9 cellular contexts compared by ENCODE assay signal in the genomic region with DNA sequence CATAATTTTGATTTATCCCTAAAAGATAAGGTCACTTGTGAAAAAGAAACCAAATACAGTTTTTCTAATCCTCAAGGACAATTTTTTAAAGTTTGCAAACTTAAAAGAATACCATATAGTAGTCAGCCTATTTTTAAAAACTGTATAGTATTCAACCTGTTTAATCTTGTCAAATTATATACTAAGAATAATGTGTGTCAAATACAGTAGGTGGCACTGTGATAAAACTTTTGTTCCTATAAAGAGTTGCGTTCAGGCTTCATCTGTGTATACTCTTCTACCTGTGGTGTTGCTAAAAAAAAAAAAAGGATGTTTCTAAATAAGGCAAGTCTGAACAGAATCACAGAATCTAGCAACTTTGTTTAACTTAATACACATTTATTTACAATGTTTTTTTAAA.
DNase-seq lines count a peak whose midpoint lies in the region; ATAC-seq and TF ChIP-seq lines count a peak whose summit lies in the region.
"Had no signal": no experiment of that assay in that cellular context is flagged by ENCODE, and none has a peak within 500 bp of the region (broad histone marks: within the 10 kb centered on the region; RNA-seq: fewer than 3 reads in every experiment).

No MANE protein-coding gene starts in this region.

- no peak for ATAC-seq in HG02938 (IDR thresholded peaks at IDR 0.05; ENCODE audit: unreplicated experiment)

- no peaks in the 10 kb centered on the region for H3K9me3 ChIP-seq in MG63

- in situ Hi-C loops in GM13977 (cut with MboI; ENCODE audit: low pct_unique_long_range_greater_than_20kb, low sequenced_read_pairs, unreplicated experiment): loop anchor here (25.0 kb wide), 1 partner anchor 107 kb away; no protein-coding TSS in a partner anchor

- no peaks in the 10 kb centered on the region for H3K36me3 ChIP-seq in MG63

- H3K4me3 ChIP-seq in fibroblast of pulmonary artery (replicated peaks; ENCODE audit: low read depth, low read length) (no peak overlapping the region), MG63 (no peak overlapping the region)

- DNase-seq in GM13977 (ENCODE audit: low spot score) (no peak), OCI-M1 (lab: John Stamatoyannopoulos, UW) (peak; percentile 24), fibroblast of pulmonary artery (ENCODE audit: low read depth) (peak; percentile 18), UCSD-AML1 (lab: John Stamatoyannopoulos, UW; ENCODE audit: unreplicated experiment) (no peak), MG63 (no peak), HPDE6-E6E7 (ENCODE audit: extremely low spot score) (no peak)
- DNase-seq: NCI-H1048 had no signal

- no peaks in the 10 kb centered on the region for H3K27me3 ChIP-seq in MG63

- H3K27ac ChIP-seq in 22Rv1: no peak overlapping the region

- TF ChIP-seq CTCF in 22Rv1 (IDR thresholded peaks at IDR 0.05): peak; percentile 44
- peak; percentile 25 for TF ChIP-seq CTCF in GM13977 (IDR thresholded peaks at IDR 0.05; ENCODE audit: extremely low read depth, insufficient read depth, missing control alignments)
- TF ChIP-seq CTCF in fibroblast of pulmonary artery (IDR thresholded peaks at IDR 0.05; ENCODE audit: low read length, missing control alignments): peak; percentile 16

Comparison
In these comparisons a context has a peak if more than half of its experiments do, and no peak if none do; other contexts are left out.
1. DNase-seq: peak in OCI-M1 (single experiment) and fibroblast of pulmonary artery (single experiment); none in GM13977 (single experiment), UCSD-AML1 (single experiment), MG63 (single experiment) and HPDE6-E6E7 (single experiment).
2. Peak in every context shown above with its lines, with median percentiles within 50 percentile points of each other: CTCF ChIP-seq.